8 cellular contexts compared by ENCODE assay signal in genomic region chr13:40789275-40790231, GRCh38.
DNase-seq lines count a peak whose midpoint lies in the region; ATAC-seq and TF ChIP-seq lines count a peak whose summit lies in the region.

SLC25A15 (plus strand) TSS chr13:40789611; CDS start chr13:40793227, 3,616 bp downstream.

- TF ChIP-seq POLR2A in erythroblast (IDR thresholded peaks at IDR 0.05; ENCODE audit: low read length): peak; percentile 73

- peaks cover 3% of the 10 kb centered on the region; the same call in 1 of the 2 replicates for H3K79me2 ChIP-seq in OCI-LY3 (ENCODE audit: low read length)

- peak within 1 kb of the TSS; percentile 87 for H3K4me2 ChIP-seq in OCI-LY3 (ENCODE audit: low read length)

- TF ChIP-seq CTCF in OCI-LY3 (IDR thresholded peaks at IDR 0.05; ENCODE audit: low read depth, low read length): peak; percentile 35

- H3K4me3 ChIP-seq in OCI-LY3 (ENCODE audit: low read length) (peak within 1 kb of the TSS; percentile 86), mucosa of rectum (ENCODE audit: low read length in 2 of 2) (peak within 1 kb of the TSS; percentile 75 to 79)

- H3K9me3 ChIP-seq in OCI-LY3 (ENCODE audit: insufficient read depth, low read length) (no peaks in the 10 kb centered on the region), mucosa of rectum (ENCODE audit: control insufficient read depth in 2 of 2, low read length in 2 of 2) (no peaks in the 10 kb centered on the region)

- H3K27ac ChIP-seq in OCI-LY3 (ENCODE audit: low read length): peak within 1 kb of the TSS; percentile 30; the same call in 1 of the 2 replicates
- peak within 1 kb of the TSS; percentile 82 to 86 for H3K27ac ChIP-seq in mucosa of rectum (ENCODE audit: low read depth in 2 of 2, low read length in 2 of 2)

- H3K4me1 ChIP-seq in OCI-LY3 (ENCODE audit: low read length) (0 out of 2 replicates have a peak, but pooled peaks cover 4% of the 10 kb centered on the region), mucosa of rectum (ENCODE audit: control insufficient read depth in 2 of 2, insufficient read depth in 2 of 2, low read length in 2 of 2) (peaks cover 0 to 2% of the 10 kb centered on the region in 2 donors)

- peak within 1 kb of the TSS; percentile 61 for H2AFZ ChIP-seq in OCI-LY3 (ENCODE audit: low read depth, low read length)

- ATAC-seq in GM19351 (IDR thresholded peaks at IDR 0.05; ENCODE audit: unreplicated experiment) (peak; percentile 75), HG03460 (IDR thresholded peaks at IDR 0.05; ENCODE audit: unreplicated experiment) (peak; percentile 85)

- H3K9ac ChIP-seq in OCI-LY3 (ENCODE audit: low read length) (peak within 1 kb of the TSS; percentile 89), mucosa of rectum (ENCODE audit: low read depth in 1 of 2, low read length in 2 of 2) (peak within 1 kb of the TSS; percentile 84 to 88)

- peak; percentile 98 for DNase-seq in COLO668 (lab: John Stamatoyannopoulos, UW; ENCODE audit: unreplicated experiment)
- peak; percentile 79 for DNase-seq in activated T-cell treated with anti-CD3 and anti-CD28 coated beads for 48 hours (ENCODE audit: low read depth)
- DNase-seq in erythroblast (lab: John Stamatoyannopoulos, UW): peak; percentile 86 to 89
- DNase-seq in stimulated activated CD8-positive, alpha-beta memory T cell treated with anti-CD3 and anti-CD28 coated beads, Interleukin-7, amount 100 ng/mL, for 1 hour (ENCODE audit: low read depth in 2 of 2): peak; percentile 46 to 52

- H4K20me1 ChIP-seq in OCI-LY3 (ENCODE audit: insufficient read depth, low read length): no peaks in the 10 kb centered on the region

- H3K27me3 ChIP-seq in OCI-LY3 (ENCODE audit: low read depth, low read length) (no peaks in the 10 kb centered on the region), mucosa of rectum (ENCODE audit: control insufficient read depth in 2 of 2, insufficient read depth in 2 of 2, low read length in 2 of 2) (no peaks in the 10 kb centered on the region)

- H3K36me3 ChIP-seq in OCI-LY3 (replicated peaks; ENCODE audit: low read depth, low read length) (peaks cover 3% of the 10 kb centered on the region), mucosa of rectum (ENCODE audit: control insufficient read depth in 2 of 2, insufficient read depth in 2 of 2, low read length in 2 of 2) (peaks cover 4% of the 10 kb centered on the region in 2 donors)

Comparison
In these comparisons a context has a peak if more than half of its experiments do, and no peak if none do; other contexts are left out.
1. Peak in every context shown above with its lines: DNase-seq, ATAC-seq, H3K4me3 ChIP-seq and H3K27ac ChIP-seq.